Comparison of ENCODE assay signal across 13 cellular contexts in genomic region chr1:26861286-26861701, GRCh38. TPM values are rescaled to one million over a fixed set of nuclear protein-coding genes. Genes with fewer than 3 reads are reported as not detected.
DNase-seq lines count a peak whose midpoint lies in the region; TF ChIP-seq lines count a peak whose summit lies in the region.
"Had no signal": no experiment of that assay in that cellular context is flagged by ENCODE, and none has a peak within 500 bp of the region (broad histone marks: within the 10 kb centered on the region; RNA-seq: fewer than 3 reads in every experiment).

No MANE protein-coding gene starts in this region.

- intact Hi-C loops in breast epithelium (cut with DNase I; ENCODE audit: low total_unique reads), result no loop called here

- no peaks in the 10 kb centered on the region for H3K27me3 ChIP-seq in BJ (ENCODE audit: control insufficient read depth, insufficient read depth, low read length)
- no peaks in the 10 kb centered on the region for H3K27me3 ChIP-seq in breast epithelium

- DNase-seq in BJ (ENCODE audit: low read depth), result no peak
- peak; percentile 35 for DNase-seq in KBM-7
- no peak for DNase-seq in breast epithelium (ENCODE audit: low spot score in 2 of 2)
- no peak for DNase-seq in nephron progenitor cell
- no peak for DNase-seq in activated CD4-positive, CD25-positive, alpha-beta regulatory T cell (lab: John Stamatoyannopoulos, UW)
- DNase-seq in GM10248 (ENCODE audit: extremely low spot score), result no peak
- no peak for DNase-seq in stimulated activated CD8-positive, alpha-beta memory T cell treated with anti-CD3 and anti-CD28 coated beads, Interleukin-4, amount 100 ng/mL, for 48 hours
- no peak for DNase-seq in NOMO-1 treated with dmso at 0.1 percent for 144 hours (lab: John Stamatoyannopoulos, UW; ENCODE audit: unreplicated experiment)
- DNase-seq: MV-4-11, psoas muscle, SHP77 treated with DMSO at 0.1 percent for 48 hours had no signal

- H3K9me3 ChIP-seq in breast epithelium, result no peaks in the 10 kb centered on the region
- H3K9me3 ChIP-seq: psoas muscle had no signal

- POLR2A ChIA-PET in BJ (lab: Charles Lee), result no interaction called here
- POLR2A ChIA-PET in GM10248 (lab: Yijun Ruan, JAX), result no interaction called here

- H3K4me1 Mint-ChIP-seq in nephron progenitor cell, result peaks cover 58% of the 10 kb centered on the region

- H3K27ac ChIP-seq in breast epithelium, result peak overlapping the region; percentile 89 to 99
- H3K27ac ChIP-seq: coronary artery, psoas muscle had no signal

- CTCF ChIA-PET in BJ (lab: Yijun Ruan, JAX), result interaction anchor here (0.6 to 4.2 kb wide), 6 partner anchors 9 to 260 kb away, joined by 3 to 12 read pairs (median 4); no protein-coding TSS in a partner anchor
- CTCF ChIA-PET in GM10248 (lab: Yijun Ruan, JAX), result interaction anchor here (1.3 to 11.5 kb wide), 5 partner anchors 11 to 259 kb away, joined by 3 to 72 read pairs (median 13); no protein-coding TSS in a partner anchor

- in situ Hi-C loops in KBM-7 (cut with MboI; ENCODE audit: low pct_unique_long_range_greater_than_20kb, low sequenced_read_pairs), result no loop called here

- H3K36me3 ChIP-seq in BJ (ENCODE audit: control insufficient read depth, insufficient read depth, low read length), result peaks cover 1% of the 10 kb centered on the region
- no peaks in the 10 kb centered on the region for H3K36me3 ChIP-seq in breast epithelium

- H3K4me3 ChIP-seq in BJ (ENCODE audit: low read depth, low read length), result no peak overlapping the region
- H3K4me3 ChIP-seq in breast epithelium, result no peak overlapping the region
- H3K4me3 ChIP-seq: coronary artery, psoas muscle had no signal

- H3K36me3 Mint-ChIP-seq in nephron progenitor cell (ENCODE audit: low read depth), result no peaks in the 10 kb centered on the region

- TF ChIP-seq POLR2A in breast epithelium (IDR thresholded peaks at IDR 0.05), result no peak

- TF ChIP-seq CTCF in BJ (IDR thresholded peaks at IDR 0.05; ENCODE audit: insufficient read depth, low read depth, low read length) (peak; percentile 50), breast epithelium (IDR thresholded peaks at IDR 0.05) (no peak), nephron progenitor cell (IDR thresholded peaks at IDR 0.05) (peak; percentile 3), GM10248 (IDR thresholded peaks at IDR 0.05; ENCODE audit: control extremely low read depth, extremely low read depth, low read depth, missing control alignments) (no peak)

- H3K27me3 Mint-ChIP-seq in nephron progenitor cell (ENCODE audit: low read depth, poor library complexity), result peaks cover 3% of the 10 kb centered on the region

- H3K4me1 ChIP-seq in breast epithelium, result no peaks in the 10 kb centered on the region

- no peak overlapping the region for H3K4me3 Mint-ChIP-seq in nephron progenitor cell

- H3K9me3 Mint-ChIP-seq in nephron progenitor cell, result no peaks in the 10 kb centered on the region

- no peak overlapping the region for H3K27ac Mint-ChIP-seq in nephron progenitor cell

RNA-seq across cellular contexts. Expression of gene SFN, which starts 1.7 kb away (rescaled TPM):
- polyA plus RNA-seq in BJ (2011; rRNA removed), result 0.20 TPM in 1 of 2 replicates, not detected in the other
- polyA minus RNA-seq in BJ (2011; rRNA and poly(A)+ RNA removed), result not detected in 2 replicates
- 10 to 100 TPM in 2 of 3 donors, not detected in 1; 12.1 to 18.4 TPM for total RNA-seq in breast epithelium

RNA-seq across cellular contexts. Expression of gene GPN2, which starts 28.8 kb away (rescaled TPM):
- polyA plus RNA-seq in BJ (2011; rRNA removed), result 35.3 and 44.9 TPM in 2 replicates
- polyA minus RNA-seq in BJ (2011; rRNA and poly(A)+ RNA removed), result 24.8 and 40.2 TPM in 2 replicates
- 10 to 100 TPM in 2 of 3 donors, 1 to 10 TPM in 1; 8.5 to 17.7 (median 13.4) TPM for total RNA-seq in breast epithelium

RNA-seq across cellular contexts. Expression of gene ZDHHC18, which starts 34.8 kb away (rescaled TPM):
- 26.6 and 42.1 TPM in 2 replicates for polyA plus RNA-seq in BJ (2011; rRNA removed)
- polyA minus RNA-seq in BJ (2011; rRNA and poly(A)+ RNA removed), result 25.3 and 35.0 TPM in 2 replicates
- 10 to 100 TPM; 12.3 to 35.4 (median 16.4) TPM for total RNA-seq in breast epithelium

RNA-seq across cellular contexts. Expression of gene GPATCH3, which starts 39.0 kb away (rescaled TPM):
- 5.7 and 12.2 TPM in 2 replicates for polyA plus RNA-seq in BJ (2011; rRNA removed)
- 5.9 and 6.8 TPM in 2 replicates for polyA minus RNA-seq in BJ (2011; rRNA and poly(A)+ RNA removed)
- 10 to 100 TPM in 2 of 3 donors, 1 to 10 TPM in 1; 8.3 to 13.5 (median 11.8) TPM for total RNA-seq in breast epithelium

RNA-seq across cellular contexts. Expression of gene NR0B2, which starts 52.5 kb away (rescaled TPM):
- polyA plus RNA-seq in BJ (2011; rRNA removed), result not detected in 2 replicates
- polyA minus RNA-seq in BJ (2011; rRNA and poly(A)+ RNA removed), result not detected in 2 replicates
- total RNA-seq in breast epithelium, result not detected
- total RNA-seq: kidney epithelial cell had no signal

Comparison
In these comparisons a context has a peak if more than half of its experiments do, and no peak if none do; other contexts are left out.
1. CTCF ChIP-seq: peak in BJ (single experiment) and nephron progenitor cell (single experiment); none in breast epithelium (0 of 3) and GM10248 (single experiment).